In genomic region chr5:32585446-32586250, GRCh38 we compare ENCODE assay signal across 8 cellular contexts. TPM values are rescaled to one million over a fixed set of nuclear protein-coding genes. Genes with fewer than 3 reads are reported as not detected.
DNase-seq lines count a peak whose midpoint lies in the region; ATAC-seq, FAIRE-seq and TF ChIP-seq lines count a peak whose summit lies in the region.

Gene SUB1, plus strand, starts transcription at chr5:32585557. Its CDS starts 2,956 bp downstream, at chr5:32588513.

- no peaks in the 10 kb centered on the region; the same call in 1 of the 2 replicates for H3K23me2 ChIP-seq in H1 (ENCODE audit: low read depth, low read length)

- TF ChIP-seq RAD21 in H1 (IDR thresholded peaks at IDR 0.05 in 1 of 2, conservative IDR thresholded peaks at IDR 0.05 in 1 of 2; ENCODE audit: low read depth in 2 of 2, low read length in 2 of 2), result no peak

- H3K79me2 ChIP-seq in H1 (ENCODE audit: control insufficient read depth in 1 of 2, insufficient read depth in 2 of 2, low read length in 2 of 2) (peaks cover 11 to 41% of the 10 kb centered on the region in 2 experiments), mesendoderm (ENCODE audit: control insufficient read depth, insufficient read depth, low read length) (peaks cover 29% of the 10 kb centered on the region)

- ATAC-seq in GM21367 (IDR thresholded peaks at IDR 0.05; ENCODE audit: unreplicated experiment), result peak; percentile 34

- H2AFZ ChIP-seq in H1 (ENCODE audit: low read length), result peak within 1 kb of the TSS; percentile 37; the same call in 1 of the 2 replicates

- TF ChIP-seq POLR2A in H1 (IDR thresholded peaks at IDR 0.05; ENCODE audit: control extremely low read depth in 1 of 2, low read depth in 2 of 2, low read length in 2 of 2), result peak; percentile 42 to 91

- H2BK120ac ChIP-seq in H1 (replicated peaks; ENCODE audit: low read depth, low read length) (no peak within 1 kb of the TSS), mesendoderm (ENCODE audit: low read depth, low read length) (peak within 1 kb of the TSS; percentile 86)

- 0% methylated on average over 49 of the region's 86 CpGs; no CpG with 5 or more reads in 1 of the 2 experiments for WGBS in H1 (ENCODE audit: extremely low coverage in 1 of 2, insufficient coverage in 1 of 2, insufficient read length in 1 of 2, insufficient replicate concordance in 2 of 2, low coverage in 1 of 2, low lambda C conversion rate in 2 of 2, missing lambda C conversion rate in 1 of 2), 2 experiments
- no CpG with 5 or more reads among the region's 86 CpGs for WGBS in mesendoderm (ENCODE audit: extremely low coverage, insufficient coverage, low lambda C conversion rate)

- no peak within 1 kb of the TSS for H3K14ac ChIP-seq in H1 (ENCODE audit: insufficient read length)

- no peak for TF ChIP-seq EP300 in H1 (IDR thresholded peaks at IDR 0.05; ENCODE audit: borderline replicate concordance in 1 of 2, low read depth in 2 of 2, low read length in 2 of 2)

- H4K5ac ChIP-seq in H1 (ENCODE audit: insufficient read length, low read depth, low read length), result peak within 1 kb of the TSS; percentile 83
- no peak within 1 kb of the TSS for H4K5ac ChIP-seq in mesendoderm (ENCODE audit: low read length)

- DNase-seq in COLO829 (ENCODE audit: low spot score), result peak; percentile 77
- peak; percentile 99 for DNase-seq in HTR-8/SVneo (ENCODE audit: insufficient read length, low spot score)
- peak; percentile 97 for DNase-seq in NOMO-1 treated with DMSO at 0.1 percent for 48 hours (lab: John Stamatoyannopoulos, UW; ENCODE audit: unreplicated experiment)
- DNase-seq in activated CD8-positive, alpha-beta memory T cell treated with anti-CD3 and anti-CD28 coated beads for 4 hours (ENCODE audit: low read depth in 2 of 2), result peak; percentile 88 to 91
- DNase-seq in H1 (ENCODE audit: low read depth in 1 of 2, low spot score in 2 of 2), result peak; percentile 75 to 93
- DNase-seq in mesendoderm, result peak; percentile 97
- DNase-seq in stimulated activated CD8-positive, alpha-beta memory T cell treated with anti-CD3 and anti-CD28 coated beads, Interleukin-15, amount 100 ng/mL, for 1 hour (ENCODE audit: low read depth), result peak; percentile 88

- TF ChIP-seq CTCF in H1 (IDR thresholded peaks at IDR 0.05; ENCODE audit: control extremely low read depth in 1 of 3, insufficient read depth in 1 of 3, low read depth in 1 of 3, low read length in 3 of 3), result peak in 1 of 3 experiments; percentile 4; a peak in 1 of 4 replicates

- H3K4me3 ChIP-seq in H1 (ENCODE audit: extremely low read depth in 1 of 4, insufficient read depth in 2 of 4, low read depth in 3 of 4, low read length in 4 of 4), result peak within 1 kb of the TSS; percentile 68 to 96 (median 88)
- peak within 1 kb of the TSS; percentile 90 for H3K4me3 ChIP-seq in mesendoderm (ENCODE audit: low read length)

- H3K27me3 ChIP-seq in H1 (replicated peaks in 1 of 4; ENCODE audit: control insufficient read depth in 3 of 4, extremely low read depth in 1 of 4, insufficient read depth in 3 of 4, low read length in 3 of 4) (no peaks in the 10 kb centered on the region), mesendoderm (ENCODE audit: insufficient read depth, low read length, poor library complexity) (no peaks in the 10 kb centered on the region)

- no peak within 1 kb of the TSS for H2BK20ac ChIP-seq in H1 (ENCODE audit: low read length)

- H3K79me1 ChIP-seq in H1 (ENCODE audit: low read depth, low read length), result peaks cover 3% of the 10 kb centered on the region; the same call in 1 of the 2 replicates
- peaks cover 4% of the 10 kb centered on the region for H3K79me1 ChIP-seq in mesendoderm (ENCODE audit: low read length)

- H2AK5ac ChIP-seq in H1 (ENCODE audit: low read depth, low read length) (no peak within 1 kb of the TSS), mesendoderm (ENCODE audit: low read length) (no peak within 1 kb of the TSS)

- peak within 1 kb of the TSS; percentile 68 for H3K18ac ChIP-seq in H1 (ENCODE audit: extremely low read depth, low read length)
- H3K18ac ChIP-seq in mesendoderm (ENCODE audit: low read length), result peak within 1 kb of the TSS; percentile 100

- H4K8ac ChIP-seq in H1 (ENCODE audit: extremely low read depth, insufficient read depth, low read length) (peak within 1 kb of the TSS; percentile 96), mesendoderm (ENCODE audit: low read depth, low read length) (no peak within 1 kb of the TSS)

- peak within 1 kb of the TSS; percentile 70; the same call in 1 of the 2 replicates for H2BK12ac ChIP-seq in H1 (ENCODE audit: low read depth, low read length)

- FAIRE-seq in HTR-8/SVneo (lab: Jason Lieb, UNC), result peak; percentile 98
- no peak for FAIRE-seq in H1 (lab: Jason Lieb, UNC)

- H2BK15ac ChIP-seq in H1 (ENCODE audit: low read length) (no peak within 1 kb of the TSS), mesendoderm (replicated peaks; ENCODE audit: low read depth) (no peak within 1 kb of the TSS)

- H3K4ac ChIP-seq in H1 (replicated peaks; ENCODE audit: insufficient read length, low read depth, low read length) (peak within 1 kb of the TSS; percentile 72), mesendoderm (ENCODE audit: low read depth, low read length) (peak within 1 kb of the TSS; percentile 98)

- H3K4me2 ChIP-seq in H1 (ENCODE audit: insufficient read depth in 1 of 2, low read depth in 2 of 2, low read length in 2 of 2) (peak within 1 kb of the TSS; percentile 68 to 70), mesendoderm (ENCODE audit: low read length) (peak within 1 kb of the TSS; percentile 44)

- H3K36me3 ChIP-seq in H1 (ENCODE audit: control insufficient read depth in 2 of 4, insufficient read depth in 4 of 4, low read length in 3 of 4) (peaks cover 0 to 19% (median 10%) of the 10 kb centered on the region in 4 experiments; a peak in 5 of 8 replicates), mesendoderm (ENCODE audit: control insufficient read depth, insufficient read depth, low read length) (peaks cover 1% of the 10 kb centered on the region)

- H3K9ac ChIP-seq in H1 (replicated peaks in 1 of 4; ENCODE audit: extremely low read depth in 1 of 4, low read depth in 3 of 4, low read length in 3 of 4) (peak within 1 kb of the TSS; percentile 80 to 94 (median 84)), mesendoderm (ENCODE audit: low read length) (peak within 1 kb of the TSS; percentile 73)

- H4K20me1 ChIP-seq in H1 (replicated peaks in 1 of 2; ENCODE audit: control insufficient read depth in 1 of 2, insufficient read depth in 2 of 2, low read length in 2 of 2), result peaks cover 2 to 10% of the 10 kb centered on the region in 2 experiments

- H3K27ac ChIP-seq in H1 (ENCODE audit: low read depth, low read length), result peak within 1 kb of the TSS; percentile 81
- peak within 1 kb of the TSS; percentile 78 for H3K27ac ChIP-seq in mesendoderm (ENCODE audit: low read depth, low read length)

- CTCF ChIA-PET in H1 (lab: Charles Lee; ENCODE audit: partially characterized antibody), result interaction anchor here (0.6 to 5.6 kb wide), 4 partner anchors 19 to 256 kb away, joined by 3 to 158 read pairs (median 18); no protein-coding TSS in a partner anchor

- H3K23ac ChIP-seq in H1 (ENCODE audit: insufficient read length) (no peak within 1 kb of the TSS), mesendoderm (ENCODE audit: low read length) (no peak within 1 kb of the TSS)

- H4K91ac ChIP-seq in H1 (replicated peaks; ENCODE audit: insufficient read length, low read length), result peak within 1 kb of the TSS; percentile 60

- peak within 1 kb of the TSS; percentile 67 for H3K56ac ChIP-seq in H1 (replicated peaks; ENCODE audit: insufficient read length, low read depth, low read length)
- peak within 1 kb of the TSS; percentile 92 for H3K56ac ChIP-seq in mesendoderm (ENCODE audit: low read length)

- H3K4me1 ChIP-seq in H1 (replicated peaks in 1 of 4; ENCODE audit: control insufficient read depth in 3 of 4, insufficient read depth in 4 of 4, low read length in 3 of 4), result peaks cover 3 to 16% (median 9%) of the 10 kb centered on the region in 4 experiments
- peaks cover 8% of the 10 kb centered on the region for H3K4me1 ChIP-seq in mesendoderm (ENCODE audit: control insufficient read depth, low read depth, low read length)

- H3K9me3 ChIP-seq in H1 (ENCODE audit: insufficient read depth in 2 of 2, low read depth in 1 of 2, low read length in 1 of 2), result no peaks in the 10 kb centered on the region

- POLR2A ChIA-PET in H1 (lab: Charles Lee; ENCODE audit: partially characterized antibody), result interaction anchor here (0.6 to 2.0 kb wide), 19 partner anchors 8 to 353 kb away, joined by 3 to 8 read pairs (median 3); partner anchors contain the start of gene ZFR

- H2BK5ac ChIP-seq in H1 (ENCODE audit: low read depth, low read length), result peak within 1 kb of the TSS; percentile 89
- H2BK5ac ChIP-seq in mesendoderm (ENCODE audit: low read length), result no peak within 1 kb of the TSS

TF ChIP-seq in H1, 55 proteins besides CTCF, POLR2A, EP300 and RAD21 (continues in another document):
- TF ChIP-seq ATF3 (IDR thresholded peaks at IDR 0.05; ENCODE audit: insufficient read depth, low read depth, low read length), result peak; percentile 81
- peak; percentile 52 for TF ChIP-seq TAF7 (optimal IDR thresholded peaks at IDR 0.05; ENCODE audit: borderline replicate concordance, low read depth, low read length)
- 0 out of 2 replicates have a peak, but pooled peaks have one; percentile 43 for TF ChIP-seq SP4 (IDR thresholded peaks at IDR 0.05; ENCODE audit: low read length)
- TF ChIP-seq POU5F1 (IDR thresholded peaks at IDR 0.05; ENCODE audit: low read depth, low read length), result no peak
- no peak for TF ChIP-seq RNF2 (IDR thresholded peaks at IDR 0.05; ENCODE audit: borderline replicate concordance, low read depth, low read length, missing control alignments, poor library complexity, severe bottlenecking)
- peak; percentile 63 for TF ChIP-seq MAX (IDR thresholded peaks at IDR 0.05)
- peak; percentile 83 for TF ChIP-seq YY1 (IDR thresholded peaks at IDR 0.05; ENCODE audit: low read depth, low read length)
- no peak for TF ChIP-seq SIRT6 (IDR thresholded peaks at IDR 0.05; ENCODE audit: low read length)

RNA-seq across cellular contexts. Expression of gene SUB1, which starts in this region (rescaled TPM):
- total RNA-seq in H1 (2021; fragmentation: NEBNext Ultra II Directional; extraction: Animal tissue kit (Norgen Biotek cat#: 25700)), result 319 and 325 TPM in 2 replicates
- polyA plus RNA-seq in H1 (2011; rRNA removed), result 47.8 and 83.9 TPM in 2 replicates
- 190 TPM for polyA plus RNA-seq in H1 (2011; cell fraction: cytosol; rRNA removed)
- 13.8 TPM for polyA plus RNA-seq in H1 (2011; cell fraction: nucleus; rRNA removed)
- polyA plus RNA-seq in H1 (2012, experiment 1 of 2), result 127 to 282 TPM (median 151 TPM) in 4 replicates
- polyA plus RNA-seq in H1 (2012, experiment 2 of 2), result 64.9 TPM
- 388 TPM for polyA plus RNA-seq in H1 (2013, experiment 1 of 2)
- 387 TPM for polyA plus RNA-seq in H1 (2013, experiment 2 of 2)
- 14.7 and 17.4 TPM in 2 replicates for polyA minus RNA-seq in H1 (2011; rRNA and poly(A)+ RNA removed)
- polyA minus RNA-seq in H1 (2011; cell fraction: cytosol; rRNA and poly(A)+ RNA removed), result 32.8 TPM
- polyA minus RNA-seq in H1 (2011; cell fraction: nucleus; rRNA and poly(A)+ RNA removed), result 48.8 TPM
- 812 TPM for polyA plus RNA-seq in mesendoderm (2013, experiment 1 of 2)
- 835 TPM for polyA plus RNA-seq in mesendoderm (2013, experiment 2 of 2)

Comparison
In these comparisons a context has a peak if more than half of its experiments do, and no peak if none do; other contexts are left out.
1. Peak in every context shown above with its lines: DNase-seq, ATAC-seq, H3K4me3 ChIP-seq and H3K27ac ChIP-seq.